In genomic region chr9:111895996-111896941, GRCh38 we compare ENCODE assay signal across 8 cellular contexts. TPM values are rescaled to one million over a fixed set of nuclear protein-coding genes. Genes with fewer than 3 reads are reported as not detected.
DNase-seq lines count a peak whose midpoint lies in the region; ATAC-seq and TF ChIP-seq lines count a peak whose summit lies in the region.

Gene UGCG (plus strand): TSS chr9:111896814. CDS start chr9:111897216, 402 bp downstream.

- peak within 1 kb of the TSS; percentile 79 to 98 (median 90) for H3K4me3 ChIP-seq in upper lobe of left lung

- 1% methylated on average over 65 to 84 of the region's 84 CpGs for WGBS in adipose tissue, 3 donors
- WGBS in upper lobe of left lung, 2 donors, result 1 to 2% methylated on average over 18 to 36 of the region's 84 CpGs

- H3K9me3 Mint-ChIP-seq in T-cell, result no peaks in the 10 kb centered on the region

- peaks cover 16 to 41% (median 33%) of the 10 kb centered on the region in 4 donors for H3K4me1 ChIP-seq in upper lobe of left lung

- H3K36me3 ChIP-seq in upper lobe of left lung, result no peaks in the 10 kb centered on the region

- H3K9me3 ChIP-seq in upper lobe of left lung, result no peaks in the 10 kb centered on the region

- H3K27me3 Mint-ChIP-seq in T-cell, result no peaks in the 10 kb centered on the region

- H3K27ac ChIP-seq in adipose tissue (ENCODE audit: low read depth, low read length) (peak within 1 kb of the TSS; percentile 73), upper lobe of left lung (peak within 1 kb of the TSS; percentile 93 to 96 (median 94))

- H3K27me3 ChIP-seq in upper lobe of left lung, result no peaks in the 10 kb centered on the region

- intact Hi-C loops in cardiac septum (cut with DNase I), result loop anchor here (2.0 to 10.0 kb wide), 4 partner anchors 119 to 436 kb away; partner anchors contain the start of gene PTBP3
- intact Hi-C loops in posterior vena cava (cut with DNase I), result loop anchor here in 1 of 2 donors (10.0 kb wide), 1 partner anchor 179 kb away; no protein-coding TSS in a partner anchor

- DNase-seq in GM10266 (ENCODE audit: extremely low spot score), result peak; percentile 96
- peak; percentile 49 for DNase-seq in NCI-H1105 (lab: John Stamatoyannopoulos, UW)
- peak; percentile 68 to 89 (median 82) for DNase-seq in T-cell
- peak; percentile 96 for DNase-seq in cardiac septum (ENCODE audit: low spot score)
- peak; percentile 97 for DNase-seq in posterior vena cava (ENCODE audit: low spot score)
- DNase-seq in upper lobe of left lung, result peak; percentile 92 to 98

- peaks cover 15 to 29% (median 22%) of the 10 kb centered on the region in 3 donors for H3K4me1 Mint-ChIP-seq in T-cell

- CTCF ChIA-PET in T-cell (lab: Charles Lee), result interaction anchor here in 1 of 2 donors (0.6 to 1.6 kb wide), 5 partner anchors 30 to 436 kb away, joined by 3 to 6 read pairs (median 5); no protein-coding TSS in a partner anchor

- H3K4me3 Mint-ChIP-seq in T-cell, result peak within 1 kb of the TSS in 2 of 3 donors; percentile 90 to 92

- peak; percentile 62 to 99 (median 96) for TF ChIP-seq POLR2A in upper lobe of left lung (IDR thresholded peaks at IDR 0.05)

- peak within 1 kb of the TSS; percentile 94 to 95 for H3K27ac Mint-ChIP-seq in T-cell

- POLR2A ChIA-PET in T-cell (lab: Charles Lee), result interaction anchor here (0.5 to 0.6 kb wide), 2 partner anchors 90 to 179 kb away, joined by 6 to 14 read pairs; no protein-coding TSS in a partner anchor

- no peaks in the 10 kb centered on the region for H3K36me3 Mint-ChIP-seq in T-cell

- TF ChIP-seq CTCF in GM10266 (IDR thresholded peaks at IDR 0.05; ENCODE audit: control insufficient read depth, insufficient read depth, low read depth, missing control alignments) (no peak), upper lobe of left lung (IDR thresholded peaks at IDR 0.05) (peak in 3 of 6 experiments; percentile 12 to 36 (median 21))

- ATAC-seq in HG02588 (IDR thresholded peaks at IDR 0.05; ENCODE audit: unreplicated experiment), result peak; percentile 78
- peak; percentile 91 to 94 (median 93) for ATAC-seq in T-cell (replicated peaks in 1 of 4)
- peak; percentile 97 to 99 for ATAC-seq in upper lobe of left lung (ENCODE audit: low FRiP score in 2 of 2)

- no peak for TF ChIP-seq EP300 in upper lobe of left lung (IDR thresholded peaks at IDR 0.05)

RNA-seq across cellular contexts. Expression of gene UGCG, which starts in this region (rescaled TPM):
- total RNA-seq in T-cell (10 to 100 TPM; 20.1 to 41.6 (median 24.1) TPM), cardiac septum (28.6 TPM), posterior vena cava (10 to 100 TPM; 21.0 to 32.7 TPM), upper lobe of left lung (10 to 100 TPM; 21.4 to 79.7 (median 35.7) TPM)
- polyA plus RNA-seq in adipose tissue, result 10 to 100 TPM in 2 of 3 donors, 1 to 10 TPM in 1; 5.4 to 40.9 (median 18.7) TPM

Comparison
In these comparisons a context has a peak if more than half of its experiments do, and no peak if none do; other contexts are left out.
1. Peak in every context shown above with its lines: DNase-seq, ATAC-seq, H3K4me3 ChIP-seq and H3K27ac ChIP-seq.